ENCODE assay signal across 1 cellular context in the genomic region with DNA sequence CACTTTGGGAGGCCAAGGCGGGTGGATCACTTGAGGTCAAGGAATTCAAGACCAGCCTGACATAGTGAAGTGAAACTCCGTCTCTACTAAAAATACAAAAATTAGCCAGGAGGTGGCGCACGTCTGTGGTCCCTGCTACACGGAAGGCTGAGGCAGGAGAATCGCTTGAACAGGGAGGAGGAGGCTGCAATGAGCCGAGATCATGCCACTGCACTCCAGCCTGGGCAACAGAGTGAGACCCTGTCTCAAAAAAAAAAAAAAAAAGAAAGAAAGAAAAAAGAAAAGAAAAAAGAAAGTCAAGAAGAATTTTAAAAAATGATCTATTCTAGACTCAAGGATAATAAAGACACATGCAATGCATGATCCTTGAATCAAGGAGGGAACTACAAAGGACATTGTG.
TF ChIP-seq lines count a peak whose summit lies in the region.

No MANE protein-coding gene starts in this region.

TF ChIP-seq in K562, 482 proteins besides CTCF, POLR2A, EP300 and RAD21:
- 0 out of 2 replicates have a peak, but pooled peaks have one; percentile 6 for TF ChIP-seq KLF16 (IDR thresholded peaks at IDR 0.05)
- peak in 1 of 2 experiments; percentile 42; a peak in 1 of 4 replicates for TF ChIP-seq SRF (CRISPR knock-in tag; IDR thresholded peaks at IDR 0.05)
- TF ChIP-seq SMC3 (conservative IDR thresholded peaks at IDR 0.05; ENCODE audit: insufficient read depth, low read depth, low read length): peak; percentile 64
- peak; percentile 64 for TF ChIP-seq ZNF512 (tag; IDR thresholded peaks at IDR 0.05)
- peak; percentile 57; the same call in 1 of the 2 replicates for TF ChIP-seq ZNF121 (CRISPR knock-in tag; conservative IDR thresholded peaks at IDR 0.05)
- TF ChIP-seq ZNF644 (tag; IDR thresholded peaks at IDR 0.05; ENCODE audit: low read depth): 0 out of 2 replicates have a peak, but pooled peaks have one; percentile 35
- peak; percentile 50; the same call in 1 of the 2 replicates for TF ChIP-seq HLTF (IDR thresholded peaks at IDR 0.05)
- TF ChIP-seq DPF2 (IDR thresholded peaks at IDR 0.05): peak; percentile 25; the same call in 1 of the 2 replicates
- 0 out of 2 replicates have a peak, but pooled peaks have one; percentile 38 for TF ChIP-seq BMI1 (IDR thresholded peaks at IDR 0.05; ENCODE audit: low read length)
- 0 out of 2 replicates have a peak, but pooled peaks have one; percentile 30 for TF ChIP-seq ZNF24 (IDR thresholded peaks at IDR 0.05)
- peak; percentile 19; the same call in 1 of the 2 replicates for TF ChIP-seq DEAF1 (CRISPR knock-in tag; IDR thresholded peaks at IDR 0.05)
- peak; percentile 50; the same call in 1 of the 2 replicates for TF ChIP-seq SMARCA5 (IDR thresholded peaks at IDR 0.05)
